Comparison of ENCODE assay signal across 1 cellular context in genomic region chr9:30732060-30732459, GRCh38.
TF ChIP-seq lines count a peak whose summit lies in the region.

No MANE protein-coding gene starts in this region.

TF ChIP-seq in SK-N-SH treated with all-trans-retinoic acid at 6 μM for 48 hours, 23 proteins besides CTCF, POLR2A, EP300 and RAD21 (continued from another document):
- TF ChIP-seq CREB5 (CRISPR knock-in tag; IDR thresholded peaks at IDR 0.05; ENCODE audit: low read depth): no peak
- TF ChIP-seq TSHZ2 (CRISPR knock-in tag; IDR thresholded peaks at IDR 0.05): no peak
- TF ChIP-seq TCF4 (CRISPR knock-in tag; IDR thresholded peaks at IDR 0.05; ENCODE audit: borderline replicate concordance): no peak
- no peak for TF ChIP-seq TOX (CRISPR knock-in tag; IDR thresholded peaks at IDR 0.05; ENCODE audit: borderline replicate concordance)
- no peak for TF ChIP-seq ZC3H10 (CRISPR knock-in tag; IDR thresholded peaks at IDR 0.05)
